8 cellular contexts compared by ENCODE assay signal in genomic region chr5:179678238-179679013, GRCh38. TPM values are rescaled to one million over a fixed set of nuclear protein-coding genes. Genes with fewer than 3 reads are reported as not detected.
A peak's percentile ranks its signal among the peaks of the same experiment; 100 is the strongest.
DNase-seq lines count a peak whose midpoint lies in the region; ATAC-seq and TF ChIP-seq lines count a peak whose summit lies in the region.

No MANE protein-coding gene starts in this region.

- H3K36me3 ChIP-seq in ovary = no peaks in the 10 kb centered on the region
- no peaks in the 10 kb centered on the region for H3K36me3 ChIP-seq in thymus (ENCODE audit: control insufficient read depth, insufficient read depth)

- ATAC-seq in HG02642 (IDR thresholded peaks at IDR 0.05; ENCODE audit: poor library complexity, unreplicated experiment) = peak; percentile 93
- ATAC-seq in activated naive CD8-positive, alpha-beta T cell treated with anti-CD3 and anti-CD28 coated beads, Interleukin-2, amount 10 ng/mL, durations not matched to agents 7 days and 5 days (ENCODE audit: low read depth) = peak; percentile 93
- peak; percentile 99 for ATAC-seq in Right ventricle myocardium superior (ENCODE audit: poor library complexity)

- H3K27ac ChIP-seq in ovary = peak overlapping the region; percentile 77 to 93
- peak overlapping the region; percentile 96 for H3K27ac ChIP-seq in thymus (ENCODE audit: low read depth)

- H3K27me3 Mint-ChIP-seq in activated naive CD8-positive, alpha-beta T cell treated with anti-CD3 and anti-CD28 coated beads, Interleukin-2, amount 10 ng/mL, durations not matched to agents 7 days and 5 days = no peaks in the 10 kb centered on the region

- POLR2A ChIA-PET in activated naive CD8-positive, alpha-beta T cell treated with anti-CD3 and anti-CD28 coated beads, Interleukin-2, amount 10 ng/mL, durations not matched to agents 7 days and 5 days (lab: Charles Lee) = interaction anchor here (0.6 to 4.4 kb wide), 19 partner anchors 8 to 632 kb away, joined by 3 to 33 read pairs (median 4); partner anchors contain the start of genes CANX, HNRNPH1, MAML1 and MGAT4B

- TF ChIP-seq EP300 in ovary (IDR thresholded peaks at IDR 0.05) = no peak

- 0 to 2% (median 1%) methylated on average over 36 to 75 of the region's 75 CpGs for WGBS in ovary, 3 donors
- under 1% methylated on average over 75 of the region's 75 CpGs for WGBS in thymus

- peaks cover 6% of the 10 kb centered on the region for H3K4me1 ChIP-seq in ovary (ENCODE audit: insufficient read depth)
- peaks cover 2% of the 10 kb centered on the region for H3K4me1 ChIP-seq in thymus (ENCODE audit: control insufficient read depth, insufficient read depth, low read length)

- TF ChIP-seq CTCF in GM12864 (IDR thresholded peaks at IDR 0.05; ENCODE audit: low read depth, low read length, missing control alignments) (no peak), ovary (IDR thresholded peaks at IDR 0.05) (no peak)

- H3K4me3 ChIP-seq in GM12864 (ENCODE audit: low read depth, low read length) = peak overlapping the region; percentile 79
- H3K4me3 ChIP-seq in ovary = peak overlapping the region; percentile 79
- peak overlapping the region; percentile 90 for H3K4me3 ChIP-seq in thymus (ENCODE audit: low read length)

- intact Hi-C loops in Right ventricle myocardium superior (cut with DNase I) (loop anchor here (10.0 kb wide), 1 partner anchor 116 kb away; the partner anchor contains the start of gene LTC4S), ovary (cut with DNase I) (no loop called here)

- peaks cover 16% of the 10 kb centered on the region for H3K4me1 Mint-ChIP-seq in activated naive CD8-positive, alpha-beta T cell treated with anti-CD3 and anti-CD28 coated beads, Interleukin-2, amount 10 ng/mL, durations not matched to agents 7 days and 5 days

- no peaks in the 10 kb centered on the region for H3K9me3 Mint-ChIP-seq in activated naive CD8-positive, alpha-beta T cell treated with anti-CD3 and anti-CD28 coated beads, Interleukin-2, amount 10 ng/mL, durations not matched to agents 7 days and 5 days

- peaks cover 18% of the 10 kb centered on the region for H3K36me3 Mint-ChIP-seq in activated naive CD8-positive, alpha-beta T cell treated with anti-CD3 and anti-CD28 coated beads, Interleukin-2, amount 10 ng/mL, durations not matched to agents 7 days and 5 days

- peak overlapping the region; percentile 99 for H3K27ac Mint-ChIP-seq in activated naive CD8-positive, alpha-beta T cell treated with anti-CD3 and anti-CD28 coated beads, Interleukin-2, amount 10 ng/mL, durations not matched to agents 7 days and 5 days

- peak; percentile 89 for DNase-seq in GM12864 (ENCODE audit: low read depth)
- DNase-seq in NCI-H1092 treated with DMSO at 0.1 percent for 48 hours (lab: John Stamatoyannopoulos, UW) = peak; percentile 90
- DNase-seq in SKM-1 treated with dmso at 0.1 percent for 144 hours (lab: John Stamatoyannopoulos, UW; ENCODE audit: unreplicated experiment) = peak; percentile 93
- DNase-seq in activated naive CD8-positive, alpha-beta T cell treated with anti-CD3 and anti-CD28 coated beads, Interleukin-2, amount 10 ng/mL, durations not matched to agents 7 days and 5 days = peak; percentile 95
- peak; percentile 98 for DNase-seq in Right ventricle myocardium superior
- DNase-seq in ovary = peak; percentile 93 to 98 (median 95)

- TF ChIP-seq POLR2A in ovary (IDR thresholded peaks at IDR 0.05) = peak; percentile 92

- H3K4me3 Mint-ChIP-seq in activated naive CD8-positive, alpha-beta T cell treated with anti-CD3 and anti-CD28 coated beads, Interleukin-2, amount 10 ng/mL, durations not matched to agents 7 days and 5 days = peak overlapping the region; percentile 99

- H3K9me3 ChIP-seq in ovary (no peaks in the 10 kb centered on the region), thymus (ENCODE audit: control insufficient read depth) (no peaks in the 10 kb centered on the region)

- H3K27me3 ChIP-seq in ovary = no peaks in the 10 kb centered on the region
- H3K27me3 ChIP-seq in thymus (ENCODE audit: control insufficient read depth, insufficient read depth) = no peaks in the 10 kb centered on the region

RNA-seq across cellular contexts. Expression of gene CBY3, which starts 2.4 kb away (rescaled TPM):
- under 1 TPM in 1 of 2 experiments, not detected in 1; 0.40 TPM for total RNA-seq in activated naive CD8-positive, alpha-beta T cell treated with anti-CD3 and anti-CD28 coated beads, Interleukin-2, amount 10 ng/mL, durations not matched to agents 7 days and 5 days
- total RNA-seq in Right ventricle myocardium superior (not detected), ovary (under 1 TPM in 1 of 7 donors, not detected in 6; 0.65 TPM)
- polyA plus RNA-seq in ovary (not detected), thymus (0.07 TPM)

RNA-seq across cellular contexts. Expression of gene CANX, which starts 20.3 kb away (rescaled TPM):
- 100 to 1,000 TPM; 255 to 294 TPM for total RNA-seq in activated naive CD8-positive, alpha-beta T cell treated with anti-CD3 and anti-CD28 coated beads, Interleukin-2, amount 10 ng/mL, durations not matched to agents 7 days and 5 days
- total RNA-seq in Right ventricle myocardium superior (471 TPM), ovary (100 to 1,000 TPM; 228 to 683 (median 573) TPM)
- polyA plus RNA-seq in ovary (100 to 1,000 TPM; 176 to 688 TPM), thymus (86.1 TPM)

RNA-seq across cellular contexts. Expression of gene MAML1, which starts 54.2 kb away (rescaled TPM):
- 10 to 100 TPM; 38.5 TPM for total RNA-seq in activated naive CD8-positive, alpha-beta T cell treated with anti-CD3 and anti-CD28 coated beads, Interleukin-2, amount 10 ng/mL, durations not matched to agents 7 days and 5 days
- total RNA-seq in Right ventricle myocardium superior (10.4 TPM), ovary (10 to 100 TPM; 18.4 to 40.1 (median 33.6) TPM)
- polyA plus RNA-seq in ovary (10 to 100 TPM; 19.0 to 20.2 TPM), thymus (13.3 TPM)

RNA-seq across cellular contexts. Expression of gene HNRNPH1, which starts 55.0 kb away (rescaled TPM):
- 1,000 to 10,000 TPM; 1,103 to 1,162 TPM for total RNA-seq in activated naive CD8-positive, alpha-beta T cell treated with anti-CD3 and anti-CD28 coated beads, Interleukin-2, amount 10 ng/mL, durations not matched to agents 7 days and 5 days
- 221 TPM for total RNA-seq in Right ventricle myocardium superior
- 100 to 1,000 TPM; 416 to 679 (median 577) TPM for total RNA-seq in ovary
- 100 to 1,000 TPM; 243 to 354 TPM for polyA plus RNA-seq in ovary
- polyA plus RNA-seq in thymus = 582 TPM

Comparison
In these comparisons a context has a peak if more than half of its experiments do, and no peak if none do; other contexts are left out.
1. Peak in every context shown above with its lines: DNase-seq, ATAC-seq, H3K4me3 ChIP-seq and H3K27ac ChIP-seq.